10 cellular contexts compared by ENCODE assay signal in the genomic region with DNA sequence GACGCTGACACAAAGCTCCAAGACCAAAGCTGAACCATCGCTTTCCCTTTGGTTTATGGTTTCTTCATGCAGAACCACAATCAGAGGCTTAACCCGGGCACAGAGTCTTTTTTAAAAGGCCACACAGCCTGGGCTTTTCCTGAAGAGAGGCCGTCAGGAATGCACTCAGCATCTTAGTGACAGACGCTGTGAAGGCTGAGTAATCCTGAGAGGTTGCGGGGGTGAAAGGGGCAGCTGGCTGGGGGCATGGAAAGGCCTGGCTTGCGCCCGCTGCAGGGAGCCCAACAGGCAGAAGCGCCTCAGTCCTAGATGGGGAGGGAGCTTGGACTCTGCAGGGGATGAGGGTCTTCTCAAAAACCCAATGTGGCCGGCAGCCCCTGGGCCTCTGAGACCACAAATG. TPM values are rescaled to one million over a fixed set of nuclear protein-coding genes. Genes with fewer than 3 reads are reported as not detected.
DNase-seq lines count a peak whose midpoint lies in the region; FAIRE-seq and TF ChIP-seq lines count a peak whose summit lies in the region.
"Had no signal": no experiment of that assay in that cellular context is flagged by ENCODE, and none has a peak within 500 bp of the region (broad histone marks: within the 10 kb centered on the region; RNA-seq: fewer than 3 reads in every experiment).

No MANE protein-coding gene starts in this region.

- peaks cover 2% of the 10 kb centered on the region for H3K79me1 ChIP-seq in mesenchymal stem cell (replicated peaks; ENCODE audit: low read length, poor library complexity, severe bottlenecking)

- H3K27ac Mint-ChIP-seq in activated CD4-positive, alpha-beta memory T cell treated with anti-CD3 and anti-CD28 coated beads for 36 hours = peak overlapping the region; percentile 60
- no peak overlapping the region for H3K27ac Mint-ChIP-seq in activated CD4-positive, alpha-beta memory T cell treated with anti-CD3 and anti-CD28 coated beads, Interleukin-2, amount 10 ng/mL, durations not matched to agents 7 days and 5 days
- peak overlapping the region; percentile 74 for H3K27ac Mint-ChIP-seq in activated naive CD8-positive, alpha-beta T cell treated with anti-CD3 and anti-CD28 coated beads for 36 hours

- H3K27me3 ChIP-seq in mesenchymal stem cell (ENCODE audit: control insufficient read depth in 1 of 2, insufficient read depth in 1 of 2, low read length in 2 of 2) (no peaks in the 10 kb centered on the region), tibial artery (no peaks in the 10 kb centered on the region)

- H4K8ac ChIP-seq in mesenchymal stem cell (ENCODE audit: low read length) = peak overlapping the region; percentile 32

- no peak overlapping the region for H2AK5ac ChIP-seq in mesenchymal stem cell (ENCODE audit: low read length, severe bottlenecking)

- H3K27me3 Mint-ChIP-seq in activated CD4-positive, alpha-beta memory T cell treated with anti-CD3 and anti-CD28 coated beads for 36 hours = no peaks in the 10 kb centered on the region
- H3K27me3 Mint-ChIP-seq in activated CD4-positive, alpha-beta memory T cell treated with anti-CD3 and anti-CD28 coated beads, Interleukin-2, amount 10 ng/mL, durations not matched to agents 7 days and 5 days = no peaks in the 10 kb centered on the region
- H3K27me3 Mint-ChIP-seq in activated naive CD8-positive, alpha-beta T cell treated with anti-CD3 and anti-CD28 coated beads for 36 hours = no peaks in the 10 kb centered on the region

- no peaks in the 10 kb centered on the region for H3K9me3 Mint-ChIP-seq in activated CD4-positive, alpha-beta memory T cell treated with anti-CD3 and anti-CD28 coated beads for 36 hours
- no peaks in the 10 kb centered on the region for H3K9me3 Mint-ChIP-seq in activated CD4-positive, alpha-beta memory T cell treated with anti-CD3 and anti-CD28 coated beads, Interleukin-2, amount 10 ng/mL, durations not matched to agents 7 days and 5 days
- H3K9me3 Mint-ChIP-seq in activated naive CD8-positive, alpha-beta T cell treated with anti-CD3 and anti-CD28 coated beads for 36 hours = no peaks in the 10 kb centered on the region

- no peak overlapping the region for H3K14ac ChIP-seq in mesenchymal stem cell (ENCODE audit: low read length in 2 of 2)

- H3K36me3 ChIP-seq in mesenchymal stem cell (ENCODE audit: control insufficient read depth in 1 of 2, insufficient read depth in 2 of 2, low read depth in 1 of 2, low read length in 2 of 2) (peaks cover 8 to 30% of the 10 kb centered on the region in 2 experiments), tibial artery (peaks cover 14 to 15% (median 15%) of the 10 kb centered on the region in 3 donors)

- H3K4me1 ChIP-seq in mesenchymal stem cell (ENCODE audit: control insufficient read depth, insufficient read depth, low read depth, low read length) = peaks cover 60% of the 10 kb centered on the region
- H3K4me1 ChIP-seq in tibial artery = peaks cover 16 to 100% (median 92%) of the 10 kb centered on the region in 4 donors

- H3K4me2 ChIP-seq in mesenchymal stem cell (ENCODE audit: low read length, poor library complexity, severe bottlenecking) = peak overlapping the region; percentile 14

- POLR2A ChIA-PET in activated CD4-positive, alpha-beta memory T cell treated with anti-CD3 and anti-CD28 coated beads for 36 hours (lab: Charles Lee) = interaction anchor here (0.5 to 2.0 kb wide), 4 partner anchors 12 to 72 kb away, joined by 3 to 5 read pairs (median 4); a partner anchor contains a TSS
- POLR2A ChIA-PET in activated CD4-positive, alpha-beta memory T cell treated with anti-CD3 and anti-CD28 coated beads, Interleukin-2, amount 10 ng/mL, durations not matched to agents 7 days and 5 days (lab: Charles Lee) = interaction anchor here (1.1 to 7.6 kb wide), 2 partner anchors 14 to 64 kb away, joined by 3 to 54 read pairs; a partner anchor contains a TSS

- CTCF ChIA-PET in activated CD4-positive, alpha-beta memory T cell treated with anti-CD3 and anti-CD28 coated beads for 36 hours (lab: Charles Lee) = interaction anchor here (1.0 to 8.6 kb wide), 11 partner anchors 9 to 76 kb away, joined by 3 to 153 read pairs (median 6); a partner anchor contains a TSS
- CTCF ChIA-PET in activated CD4-positive, alpha-beta memory T cell treated with anti-CD3 and anti-CD28 coated beads, Interleukin-2, amount 10 ng/mL, durations not matched to agents 7 days and 5 days (lab: Charles Lee) = interaction anchor here (0.7 to 3.2 kb wide), 17 partner anchors 9 to 250 kb away, joined by 3 to 43 read pairs (median 6); a partner anchor contains a TSS

- FAIRE-seq in frontal cortex (lab: Jason Lieb, UNC) = no peak
- FAIRE-seq: endometrium had no signal

- no peak overlapping the region for H2AFZ ChIP-seq in mesenchymal stem cell (ENCODE audit: low read depth, low read length)

- H3K4me3 Mint-ChIP-seq in activated CD4-positive, alpha-beta memory T cell treated with anti-CD3 and anti-CD28 coated beads for 36 hours = no peak overlapping the region
- H3K4me3 Mint-ChIP-seq in activated CD4-positive, alpha-beta memory T cell treated with anti-CD3 and anti-CD28 coated beads, Interleukin-2, amount 10 ng/mL, durations not matched to agents 7 days and 5 days = no peak overlapping the region
- no peak overlapping the region for H3K4me3 Mint-ChIP-seq in activated naive CD8-positive, alpha-beta T cell treated with anti-CD3 and anti-CD28 coated beads for 36 hours

- H2BK120ac ChIP-seq in mesenchymal stem cell (ENCODE audit: low read depth, low read length) = no peak overlapping the region

- no peak for TF ChIP-seq CTCF in tibial artery (IDR thresholded peaks at IDR 0.05)

- H2BK5ac ChIP-seq in mesenchymal stem cell (ENCODE audit: low read depth, low read length, poor library complexity, severe bottlenecking) = no peak overlapping the region

- no peak overlapping the region for H2BK12ac ChIP-seq in mesenchymal stem cell (ENCODE audit: low read length in 2 of 2)

- H3K27ac ChIP-seq in mesenchymal stem cell (ENCODE audit: low read length, poor library complexity, severe bottlenecking) = peak overlapping the region; percentile 34
- peak overlapping the region; percentile 61 to 100 for H3K27ac ChIP-seq in tibial artery

- H3K4me3 ChIP-seq in mesenchymal stem cell (ENCODE audit: insufficient read depth in 1 of 2, low read depth in 1 of 2, low read length in 2 of 2) (no peak overlapping the region), tibial artery (peak overlapping the region in 1 of 2 donors; percentile 21)
- H3K4me3 ChIP-seq: HAP-1 had no signal

- 30% methylated on average over 10 of the region's 10 CpGs for WGBS in mesenchymal stem cell

- H2BK15ac ChIP-seq in mesenchymal stem cell (ENCODE audit: low read depth, poor library complexity, severe bottlenecking) = no peak overlapping the region

- H3K36me3 Mint-ChIP-seq in activated CD4-positive, alpha-beta memory T cell treated with anti-CD3 and anti-CD28 coated beads for 36 hours = peaks cover 12% of the 10 kb centered on the region
- H3K36me3 Mint-ChIP-seq in activated CD4-positive, alpha-beta memory T cell treated with anti-CD3 and anti-CD28 coated beads, Interleukin-2, amount 10 ng/mL, durations not matched to agents 7 days and 5 days (ENCODE audit: low read depth) = peaks cover 11% of the 10 kb centered on the region
- H3K36me3 Mint-ChIP-seq in activated naive CD8-positive, alpha-beta T cell treated with anti-CD3 and anti-CD28 coated beads for 36 hours = peaks cover 6% of the 10 kb centered on the region

- peak overlapping the region; percentile 67 for H3K9ac ChIP-seq in mesenchymal stem cell (ENCODE audit: low read length)

- peaks cover 74% of the 10 kb centered on the region for H3K4me1 Mint-ChIP-seq in activated CD4-positive, alpha-beta memory T cell treated with anti-CD3 and anti-CD28 coated beads for 36 hours (ENCODE audit: low read depth)
- H3K4me1 Mint-ChIP-seq in activated CD4-positive, alpha-beta memory T cell treated with anti-CD3 and anti-CD28 coated beads, Interleukin-2, amount 10 ng/mL, durations not matched to agents 7 days and 5 days = peaks cover 67% of the 10 kb centered on the region
- peaks cover 75% of the 10 kb centered on the region for H3K4me1 Mint-ChIP-seq in activated naive CD8-positive, alpha-beta T cell treated with anti-CD3 and anti-CD28 coated beads for 36 hours

- H3K9me3 ChIP-seq in mesenchymal stem cell (ENCODE audit: control insufficient read depth, low read length) (no peaks in the 10 kb centered on the region), tibial artery (no peaks in the 10 kb centered on the region)
- H3K9me3 ChIP-seq: HAP-1 had no signal

- H4K91ac ChIP-seq in mesenchymal stem cell (ENCODE audit: low read length) = peak overlapping the region; percentile 37

- H3K4ac ChIP-seq in mesenchymal stem cell (ENCODE audit: low read depth in 1 of 2, low read length in 2 of 2) = no peak overlapping the region

- peak overlapping the region; percentile 25 to 69 for H3K18ac ChIP-seq in mesenchymal stem cell (ENCODE audit: low read depth in 1 of 2, low read length in 2 of 2)

- no peak overlapping the region for H3K23ac ChIP-seq in mesenchymal stem cell (ENCODE audit: low read length in 2 of 2)

- intact Hi-C loops in activated CD4-positive, alpha-beta memory T cell treated with anti-CD3 and anti-CD28 coated beads for 36 hours (cut with micrococcal nuclease) = no loop called here
- intact Hi-C loops in tibial artery (cut with DNase I; ENCODE audit: low total_unique reads) = no loop called here

- DNase-seq in activated CD4-positive, alpha-beta memory T cell treated with anti-CD3 and anti-CD28 coated beads for 36 hours = no peak
- no peak for DNase-seq in activated CD4-positive, alpha-beta memory T cell treated with anti-CD3 and anti-CD28 coated beads, Interleukin-2, amount 10 ng/mL, durations not matched to agents 7 days and 5 days
- DNase-seq in activated naive CD8-positive, alpha-beta T cell treated with anti-CD3 and anti-CD28 coated beads for 36 hours = no peak
- DNase-seq in mesenchymal stem cell = peak; percentile 68
- peak in 1 of 2 donors; percentile 63 for DNase-seq in tibial artery
- DNase-seq in frontal cortex (ENCODE audit: low spot score in 2 of 2) = no peak
- no peak for DNase-seq in stimulated activated CD4-positive, alpha-beta T cell treated with anti-CD3 and anti-CD28 coated beads, Interleukin-15, amount 100 ng/mL, for 24 hours
- DNase-seq in activated CD8-positive, alpha-beta memory T cell treated with anti-CD3 and anti-CD28 coated beads, Interleukin-2, amount 50 U/mL, for 48 hours = no peak

RNA-seq across cellular contexts. Expression of a gene that starts 13.6 kb away (rescaled TPM):
- 100 to 1,000 TPM; 100 to 101 TPM for total RNA-seq in activated CD4-positive, alpha-beta memory T cell treated with anti-CD3 and anti-CD28 coated beads for 36 hours
- total RNA-seq in activated CD4-positive, alpha-beta memory T cell treated with anti-CD3 and anti-CD28 coated beads, Interleukin-2, amount 10 ng/mL, durations not matched to agents 7 days and 5 days = 100 to 1,000 TPM; 137 to 141 TPM
- total RNA-seq in activated naive CD8-positive, alpha-beta T cell treated with anti-CD3 and anti-CD28 coated beads for 36 hours = 10 to 100 TPM; 91.4 to 94.3 TPM
- 136 TPM for polyA plus RNA-seq in mesenchymal stem cell (2013, experiment 1 of 2)
- polyA plus RNA-seq in mesenchymal stem cell (2013, experiment 2 of 2) = 129 TPM
- 14.7 TPM for total RNA-seq in frontal cortex

RNA-seq across cellular contexts. Expression of a gene that starts 14.4 kb away (rescaled TPM):
- total RNA-seq in activated CD4-positive, alpha-beta memory T cell treated with anti-CD3 and anti-CD28 coated beads for 36 hours = under 1 TPM; 0.64 to 0.85 TPM
- total RNA-seq in activated CD4-positive, alpha-beta memory T cell treated with anti-CD3 and anti-CD28 coated beads, Interleukin-2, amount 10 ng/mL, durations not matched to agents 7 days and 5 days = 1 to 10 TPM; 1.5 to 2.4 TPM
- 1 to 10 TPM; 1.2 to 1.8 TPM for total RNA-seq in activated naive CD8-positive, alpha-beta T cell treated with anti-CD3 and anti-CD28 coated beads for 36 hours
- 1.6 TPM for polyA plus RNA-seq in mesenchymal stem cell (2013, experiment 1 of 2)
- 1.8 TPM for polyA plus RNA-seq in mesenchymal stem cell (2013, experiment 2 of 2)
- total RNA-seq in frontal cortex = 1.6 TPM

RNA-seq across cellular contexts. Expression of a gene that starts 50.4 kb away (rescaled TPM):
- total RNA-seq in activated CD4-positive, alpha-beta memory T cell treated with anti-CD3 and anti-CD28 coated beads for 36 hours = 10 to 100 TPM; 45.5 to 47.2 TPM
- 10 to 100 TPM; 28.9 to 31.5 TPM for total RNA-seq in activated CD4-positive, alpha-beta memory T cell treated with anti-CD3 and anti-CD28 coated beads, Interleukin-2, amount 10 ng/mL, durations not matched to agents 7 days and 5 days
- 10 to 100 TPM; 67.7 to 74.7 TPM for total RNA-seq in activated naive CD8-positive, alpha-beta T cell treated with anti-CD3 and anti-CD28 coated beads for 36 hours
- polyA plus RNA-seq in mesenchymal stem cell (2013, experiment 1 of 2) = 24.5 TPM
- polyA plus RNA-seq in mesenchymal stem cell (2013, experiment 2 of 2) = 25.4 TPM
- 30.2 TPM for total RNA-seq in frontal cortex
